8 cellular contexts compared by ENCODE assay signal in genomic region chr19:14149509-14149994, GRCh38. TPM values are rescaled to one million over a fixed set of nuclear protein-coding genes. Genes with fewer than 3 reads are reported as not detected.
DNase-seq lines count a peak whose midpoint lies in the region; ATAC-seq and TF ChIP-seq lines count a peak whose summit lies in the region.

No MANE protein-coding gene starts in this region.

- H3K27me3 Mint-ChIP-seq in activated naive CD8-positive, alpha-beta T cell treated with anti-CD3 and anti-CD28 coated beads, Interleukin-2, amount 50 U/mL, for 24 hours, result no peaks in the 10 kb centered on the region

- H3K9me3 Mint-ChIP-seq in activated naive CD8-positive, alpha-beta T cell treated with anti-CD3 and anti-CD28 coated beads, Interleukin-2, amount 50 U/mL, for 24 hours, result no peaks in the 10 kb centered on the region

- CTCF ChIA-PET in RWPE1 (lab: Yijun Ruan, JAX), result interaction anchor here (0.8 kb wide), 1 partner anchor 199 kb away, joined by 3 read pairs; no protein-coding TSS in a partner anchor

- H3K27me3 ChIP-seq in foreskin keratinocyte, result no peaks in the 10 kb centered on the region

- H3K4me1 ChIP-seq in foreskin keratinocyte, result no peaks in the 10 kb centered on the region

- H3K27ac ChIP-seq in RWPE1, result peak overlapping the region; percentile 64
- H3K27ac ChIP-seq in foreskin keratinocyte, result no peak overlapping the region

- peak overlapping the region; percentile 66 for H3K4me3 Mint-ChIP-seq in activated naive CD8-positive, alpha-beta T cell treated with anti-CD3 and anti-CD28 coated beads, Interleukin-2, amount 50 U/mL, for 24 hours

- POLR2A ChIA-PET in RWPE1 (lab: Yijun Ruan, JAX; ENCODE audit: low non-redundant PET), result no interaction called here

- TF ChIP-seq CTCF in RWPE1 (conservative IDR thresholded peaks at IDR 0.05; ENCODE audit: low read depth) (no peak), foreskin keratinocyte (conservative IDR thresholded peaks at IDR 0.05) (no peak)

- H3K4me1 Mint-ChIP-seq in activated naive CD8-positive, alpha-beta T cell treated with anti-CD3 and anti-CD28 coated beads, Interleukin-2, amount 50 U/mL, for 24 hours, result peaks cover 30% of the 10 kb centered on the region

- ATAC-seq in activated naive CD8-positive, alpha-beta T cell treated with anti-CD3 and anti-CD28 coated beads, Interleukin-2, amount 50 U/mL, for 24 hours, result peak; percentile 43
- ATAC-seq in HG02870 (IDR thresholded peaks at IDR 0.05; ENCODE audit: unreplicated experiment) (no peak), HG03175 (IDR thresholded peaks at IDR 0.05; ENCODE audit: unreplicated experiment) (no peak), foreskin keratinocyte (no peak)

- peaks cover 2% of the 10 kb centered on the region for H3K36me3 Mint-ChIP-seq in activated naive CD8-positive, alpha-beta T cell treated with anti-CD3 and anti-CD28 coated beads, Interleukin-2, amount 50 U/mL, for 24 hours (ENCODE audit: low read depth)

- no peak for DNase-seq in RWPE1 (ENCODE audit: low spot score)
- peak; percentile 38 for DNase-seq in activated naive CD8-positive, alpha-beta T cell treated with anti-CD3 and anti-CD28 coated beads, Interleukin-2, amount 50 U/mL, for 24 hours
- DNase-seq in hepatic stellate cell (ENCODE audit: low spot score), result peak; percentile 61
- peak; percentile 54 for DNase-seq in stimulated activated CD4-positive, alpha-beta T cell treated with anti-CD3 and anti-CD28 coated beads, Interleukin-2, amount 100 ng/mL, for 24 hours
- no peak for DNase-seq in COLO668 (lab: John Stamatoyannopoulos, UW; ENCODE audit: unreplicated experiment)
- no peak for DNase-seq in foreskin keratinocyte

- peak overlapping the region; percentile 93 for H3K27ac Mint-ChIP-seq in activated naive CD8-positive, alpha-beta T cell treated with anti-CD3 and anti-CD28 coated beads, Interleukin-2, amount 50 U/mL, for 24 hours

RNA-seq across cellular contexts. Expression of gene ASF1B, which starts 13.2 kb away (rescaled TPM):
- total RNA-seq in foreskin keratinocyte, result 30.4 and 37.9 TPM in 2 replicates
- polyA plus RNA-seq in foreskin keratinocyte, result 35.5 and 44.2 TPM in 2 replicates

RNA-seq across cellular contexts. Expression of gene PRKACA, which starts 32.0 kb away (rescaled TPM):
- 36.0 and 37.1 TPM in 2 replicates for total RNA-seq in foreskin keratinocyte
- polyA plus RNA-seq in foreskin keratinocyte, result 35.2 and 40.0 TPM in 2 replicates

RNA-seq across cellular contexts. Expression of gene ADGRL1, which starts 56.4 kb away (rescaled TPM):
- 4.8 and 10.9 TPM in 2 replicates for total RNA-seq in foreskin keratinocyte
- polyA plus RNA-seq in foreskin keratinocyte, result 2.5 and 5.6 TPM in 2 replicates

RNA-seq across cellular contexts. Expression of gene SAMD1, which starts 59.0 kb away (rescaled TPM):
- total RNA-seq in foreskin keratinocyte, result 32.3 and 34.2 TPM in 2 replicates
- polyA plus RNA-seq in foreskin keratinocyte, result 39.5 and 40.4 TPM in 2 replicates

Comparison
In these comparisons a context has a peak if more than half of its experiments do, and no peak if none do; other contexts are left out.
1. DNase-seq: peak in activated naive CD8-positive, alpha-beta T cell treated with anti-CD3 and anti-CD28 coated beads, Interleukin-2, amount 50 U/mL, for 24 hours (single experiment), hepatic stellate cell (single experiment) and stimulated activated CD4-positive, alpha-beta T cell treated with anti-CD3 and anti-CD28 coated beads, Interleukin-2, amount 100 ng/mL, for 24 hours (2 of 2); none in RWPE1 (single experiment), COLO668 (single experiment) and foreskin keratinocyte (0 of 2).